24 cellular contexts compared by ENCODE assay signal in genomic region chr3:27641888-27642601, GRCh38.
DNase-seq lines count a peak whose midpoint lies in the region; ATAC-seq, FAIRE-seq and TF ChIP-seq lines count a peak whose summit lies in the region.
"Had no signal": no experiment of that assay in that cellular context is flagged by ENCODE, and none has a peak within 500 bp of the region (broad histone marks: within the 10 kb centered on the region; RNA-seq: fewer than 3 reads in every experiment).

No MANE protein-coding gene starts in this region.

- H3K27me3 ChIP-seq in OCI-LY3 (ENCODE audit: low read depth, low read length) (no peaks in the 10 kb centered on the region), esophagus squamous epithelium (no peaks in the 10 kb centered on the region), HepG2 (ENCODE audit: control insufficient read depth in 1 of 2, insufficient read depth in 2 of 2, low read length in 2 of 2) (peaks cover 0 to 1% of the 10 kb centered on the region in 2 experiments; a peak in 1 of 5 replicates), stomach (no peaks in the 10 kb centered on the region)
- H3K27me3 ChIP-seq: BLaER1 treated with 17β-estradiol and CSF1 and Interleukin-3, amounts not matched to agents 10 nM and 100 nM; dorsolateral prefrontal cortex had no signal

- TF ChIP-seq RAD21 in HepG2 (CRISPR knock-in tag; IDR thresholded peaks at IDR 0.05): no peak

- peak overlapping the region; percentile 18; the same call in 1 of the 2 replicates for H2AFZ ChIP-seq in OCI-LY3 (ENCODE audit: low read depth, low read length)
- H2AFZ ChIP-seq in HepG2 (ENCODE audit: low read length): no peak overlapping the region

- 0 out of 2 replicates have a peak overlapping the region, but pooled peaks have one; percentile 6 for H3K4me3 ChIP-seq in OCI-LY3 (ENCODE audit: low read length)
- no peak overlapping the region for H3K4me3 ChIP-seq in esophagus squamous epithelium
- no peak overlapping the region for H3K4me3 ChIP-seq in HepG2 (replicated peaks in 1 of 3; ENCODE audit: insufficient read depth in 1 of 3, low read depth in 2 of 3, low read length in 3 of 3)
- H3K4me3 ChIP-seq in stomach: no peak overlapping the region
- H3K4me3 ChIP-seq: BLaER1 treated with 17β-estradiol and CSF1 and Interleukin-3, amounts not matched to agents 10 nM and 100 nM; dorsolateral prefrontal cortex; psoas muscle; skin epidermis had no signal

- intact Hi-C loops in esophagus squamous epithelium (cut with DNase I): no loop called here
- intact Hi-C loops in HepG2 (cut with micrococcal nuclease; ENCODE audit: unreplicated experiment): no loop called here
- intact Hi-C loops in stomach (cut with DNase I; ENCODE audit: low total_unique reads): no loop called here

- in situ Hi-C loops in HepG2 (cut with HindIII; ENCODE audit: extremely low pct_ligation_motif_present, low pct_unique_long_range_greater_than_20kb): no loop called here

- DNase-seq in esophagus squamous epithelium (lab: John Stamatoyannopoulos, UW) (no peak), HepG2 (ENCODE audit: low spot score) (no peak), stomach (no peak), cerebellum (ENCODE audit: low spot score) (no peak), KG1 (lab: John Stamatoyannopoulos, UW) (no peak)
- DNase-seq: activated CD4-positive, alpha-beta T cell treated with anti-CD3 and anti-CD28 coated beads, Interleukin-2, amount 10 ng/mL, durations not matched to agents 7 days and 5 days; activated CD8-positive, alpha-beta memory T cell treated with anti-CD3 and anti-CD28 coated beads, Interleukin-2, amount 10 ng/mL, durations not matched to agents 7 days and 5 days; activated naive CD4-positive, alpha-beta T cell; activated T-cell treated with anti-CD3 and anti-CD28 coated beads, Interleukin-2, amount 50 U/mL, for 48 hours; cerebellar nuclear complex; DMS79 treated with DMSO at 0.1 percent for 48 hours; dorsolateral prefrontal cortex; naive thymus-derived CD4-positive, alpha-beta T cell; NCI-H1436 treated with DMSO at 0.1 percent for 48 hours; NCI-H774; OCI-M1; psoas muscle; stimulated activated CD8-positive, alpha-beta memory T cell treated with anti-CD3 and anti-CD28 coated beads, Interleukin-4, amount 100 ng/mL, for 48 hours had no signal

- POLR2A ChIA-PET in HepG2 (lab: Yijun Ruan, JAX): no interaction called here

- ATAC-seq in HepG2 (no peak; the same call in 2 of the 3 replicates), GM19395 (IDR thresholded peaks at IDR 0.05; ENCODE audit: unreplicated experiment) (no peak)
- ATAC-seq: activated CD8-positive, alpha-beta memory T cell treated with anti-CD3 and anti-CD28 coated beads, Interleukin-2, amount 10 ng/mL, durations not matched to agents 7 days and 5 days; naive thymus-derived CD4-positive, alpha-beta T cell; psoas muscle; Right ventricle myocardium inferior had no signal

- CTCF ChIA-PET in HepG2 (lab: Yijun Ruan, JAX; ENCODE audit: low intra/inter-chr PET ratio, low total read pairs): no interaction called here

- H3K27ac ChIP-seq in OCI-LY3 (ENCODE audit: low read length): no peak overlapping the region
- H3K27ac ChIP-seq in esophagus squamous epithelium: peak overlapping the region; percentile 40 to 80 (median 70)
- H3K27ac ChIP-seq in HepG2 (ENCODE audit: extremely low read length, insufficient read depth, low read length): no peak overlapping the region
- H3K27ac ChIP-seq in stomach: peak overlapping the region in 3 of 5 donors; percentile 16 to 77 (median 55)
- H3K27ac ChIP-seq: BLaER1 treated with 17β-estradiol and CSF1 and Interleukin-3, amounts not matched to agents 10 nM and 100 nM; dorsolateral prefrontal cortex; psoas muscle; VCaP had no signal

- TF ChIP-seq POLR2A in esophagus squamous epithelium (IDR thresholded peaks at IDR 0.05) (no peak), HepG2 (IDR thresholded peaks at IDR 0.05; ENCODE audit: insufficient read depth in 1 of 2, low read depth in 2 of 2, low read length in 2 of 2) (no peak), stomach (IDR thresholded peaks at IDR 0.05) (no peak)

- no peaks in the 10 kb centered on the region for H3K79me2 ChIP-seq in OCI-LY3 (ENCODE audit: low read length)
- no peaks in the 10 kb centered on the region for H3K79me2 ChIP-seq in HepG2 (ENCODE audit: insufficient read depth, low read length)

- TF ChIP-seq EP300 in HepG2 (IDR thresholded peaks at IDR 0.05; ENCODE audit: low read depth in 2 of 2, low read length in 2 of 2) (no peak), HepG2 (CRISPR knock-in tag; IDR thresholded peaks at IDR 0.05; ENCODE audit: borderline replicate concordance) (no peak), stomach (IDR thresholded peaks at IDR 0.05) (no peak)

- no peak for TF ChIP-seq CTCF in OCI-LY3 (IDR thresholded peaks at IDR 0.05; ENCODE audit: low read depth, low read length)
- TF ChIP-seq CTCF in esophagus squamous epithelium (IDR thresholded peaks at IDR 0.05): no peak
- TF ChIP-seq CTCF in HepG2 (CRISPR knock-in tag; IDR thresholded peaks at IDR 0.05): no peak
- TF ChIP-seq CTCF in stomach (IDR thresholded peaks at IDR 0.05): no peak

- H3K9me3 ChIP-seq in OCI-LY3 (ENCODE audit: insufficient read depth, low read length) (no peaks in the 10 kb centered on the region), esophagus squamous epithelium (no peaks in the 10 kb centered on the region), HepG2 (ENCODE audit: low read length) (no peaks in the 10 kb centered on the region), stomach (no peaks in the 10 kb centered on the region)
- H3K9me3 ChIP-seq: BLaER1 treated with 17β-estradiol and CSF1 and Interleukin-3, amounts not matched to agents 10 nM and 100 nM; psoas muscle had no signal

- no TSS peak for BruUV-seq in HepG2 (replicated peaks; lab: Mats Ljungman, UMichigan)

- H3K4me1 ChIP-seq in OCI-LY3 (ENCODE audit: low read length): peaks cover 19% of the 10 kb centered on the region
- H3K4me1 ChIP-seq in esophagus squamous epithelium: peaks cover 0 to 26% (median 0%) of the 10 kb centered on the region in 3 donors
- H3K4me1 ChIP-seq in HepG2 (ENCODE audit: insufficient read depth, low read length): peaks cover 26% of the 10 kb centered on the region
- H3K4me1 ChIP-seq in stomach: peaks cover 4 to 20% (median 9%) of the 10 kb centered on the region in 4 donors
- H3K4me1 ChIP-seq: psoas muscle had no signal

- no peak for FAIRE-seq in HepG2 (lab: Jason Lieb, UNC)

- H4K20me1 ChIP-seq in OCI-LY3 (ENCODE audit: insufficient read depth, low read length) (no peaks in the 10 kb centered on the region), HepG2 (ENCODE audit: insufficient read depth, low read length) (no peaks in the 10 kb centered on the region)
- H4K20me1 ChIP-seq: BLaER1 treated with 17β-estradiol and CSF1 and Interleukin-3, amounts not matched to agents 10 nM and 100 nM had no signal

- peak overlapping the region; percentile 39 for H3K4me2 ChIP-seq in OCI-LY3 (ENCODE audit: low read length)
- no peak overlapping the region; the same call in 1 of the 2 replicates for H3K4me2 ChIP-seq in HepG2 (ENCODE audit: low read depth, low read length)
- H3K4me2 ChIP-seq: BLaER1 treated with 17β-estradiol and CSF1 and Interleukin-3, amounts not matched to agents 10 nM and 100 nM had no signal

- H3K9ac ChIP-seq in OCI-LY3 (ENCODE audit: low read length): peak overlapping the region; percentile 1; the same call in 1 of the 2 replicates
- no peak overlapping the region for H3K9ac ChIP-seq in HepG2 (ENCODE audit: insufficient read depth, low read depth, low read length)
- H3K9ac ChIP-seq: BLaER1 treated with 17β-estradiol and CSF1 and Interleukin-3, amounts not matched to agents 10 nM and 100 nM had no signal

- WGBS in esophagus squamous epithelium, 2 donors: 54 to 63% methylated on average over 5 of the region's 5 CpGs
- WGBS in HepG2 (ENCODE audit: low lambda C conversion rate): 23% methylated on average over 5 of the region's 5 CpGs
- WGBS in stomach, 5 donors: 55 to 72% (median 61%) methylated on average over 5 of the region's 5 CpGs

- no peaks in the 10 kb centered on the region for H3K36me3 ChIP-seq in OCI-LY3 (replicated peaks; ENCODE audit: low read depth, low read length)
- H3K36me3 ChIP-seq in esophagus squamous epithelium: no peaks in the 10 kb centered on the region
- H3K36me3 ChIP-seq in HepG2 (replicated peaks in 1 of 2; ENCODE audit: control insufficient read depth in 1 of 2, insufficient read depth in 2 of 2, low read length in 2 of 2): no peaks in the 10 kb centered on the region
- H3K36me3 ChIP-seq in stomach: no peaks in the 10 kb centered on the region
- H3K36me3 ChIP-seq: BLaER1 treated with 17β-estradiol and CSF1 and Interleukin-3, amounts not matched to agents 10 nM and 100 nM had no signal

TF ChIP-seq in HepG2, 621 proteins besides CTCF, POLR2A, EP300 and RAD21:
- no peak for TF ChIP-seq CBX5 (CRISPR knock-in tag; IDR thresholded peaks at IDR 0.05; ENCODE audit: borderline replicate concordance)
- peak; percentile 6 to 35; a peak in 1 of 4 replicates for TF ChIP-seq MAFK (conservative IDR thresholded peaks at IDR 0.05 in 1 of 2, IDR thresholded peaks at IDR 0.05 in 1 of 2; ENCODE audit: low read length in 2 of 2)
- TF ChIP-seq GMEB1 (CRISPR knock-in tag; IDR thresholded peaks at IDR 0.05; ENCODE audit: borderline replicate concordance): no peak
- TF ChIP-seq MAFF (IDR thresholded peaks at IDR 0.05; ENCODE audit: low read depth, low read length): 0 out of 2 replicates have a peak, but pooled peaks have one; percentile 45
- TF ChIP-seq GPBP1L1 (CRISPR knock-in tag; IDR thresholded peaks at IDR 0.05): no peak
- TF ChIP-seq ZNF263 (CRISPR knock-in tag; IDR thresholded peaks at IDR 0.05): peak; percentile 43; the same call in 1 of the 2 replicates

Comparison
In these comparisons a context has a peak if more than half of its experiments do, and no peak if none do; other contexts are left out.
1. H3K27ac ChIP-seq: peak in esophagus squamous epithelium (4 of 4) and stomach (3 of 5); none in OCI-LY3 (single experiment) and HepG2 (single experiment).